28 cellular contexts compared by ENCODE assay signal in the genomic region with DNA sequence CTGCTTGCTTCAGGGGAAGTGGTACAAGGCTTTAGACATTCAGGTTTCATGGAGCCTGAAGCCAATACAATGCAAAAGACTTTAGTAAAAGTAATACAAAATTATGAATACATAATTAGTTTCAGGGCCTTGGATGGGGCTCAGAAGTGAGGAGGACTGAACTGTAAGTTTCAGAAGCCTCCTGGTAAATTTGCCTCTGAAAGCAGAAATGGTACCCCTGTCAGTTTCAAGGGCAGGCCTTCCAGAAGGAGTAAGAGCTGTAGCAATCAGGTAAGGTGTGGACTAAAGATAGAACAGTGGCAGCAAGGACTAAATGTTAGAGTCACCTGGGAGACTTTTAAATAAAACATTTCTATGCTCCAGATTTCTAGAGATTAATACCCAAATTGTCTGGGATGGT.
"Had no signal": no experiment of that assay in that cellular context is flagged by ENCODE, and none has a peak within 500 bp of the region (broad histone marks: within the 10 kb centered on the region; RNA-seq: fewer than 3 reads in every experiment).

No MANE protein-coding gene starts in this region.

- H3K27me3 ChIP-seq: adrenal gland, body of pancreas, colonic mucosa had no signal

- FAIRE-seq: frontal cortex had no signal

- H3K27ac ChIP-seq: adrenal gland, body of pancreas, colonic mucosa had no signal

- DNase-seq: activated CD4-positive, alpha-beta memory T cell treated with anti-CD3 and anti-CD28 coated beads for 36 hours; activated CD4-positive, alpha-beta T cell treated with anti-CD3 and anti-CD28 coated beads for 36 hours; activated CD4-positive, alpha-beta T cell treated with anti-CD3 and anti-CD28 coated beads, Interleukin-2, amount 10 ng/mL, durations not matched to agents 24 days and 14 days; activated CD4-positive, CD25-positive, alpha-beta regulatory T cell; activated CD4-positive, CD25-positive, alpha-beta regulatory T cell treated with anti-CD3 and anti-CD28 coated beads, Interleukin-2, amount 50 U/mL, for 72 hours; activated CD8-positive, alpha-beta memory T cell treated with anti-CD3 and anti-CD28 coated beads, Interleukin-2, amount 10 ng/mL, durations not matched to agents 7 days and 5 days; activated CD8-positive, alpha-beta memory T cell treated with anti-CD3 and anti-CD28 coated beads, Interleukin-2, amount 50 U/mL, for 4 hours; activated CD8-positive, alpha-beta T cell treated with anti-CD3 and anti-CD28 coated beads, Interleukin-2, amount 10 ng/mL, durations not matched to agents 7 days and 5 days; activated effector memory CD4-positive, alpha-beta T cell treated with anti-CD3 and anti-CD28 coated beads, Interleukin-2, amount 50 U/mL, for 16 hours; activated naive CD4-positive, alpha-beta T cell treated with anti-CD3 and anti-CD28 coated beads for 36 hours; activated naive CD8-positive, alpha-beta T cell treated with anti-CD3 and anti-CD28 coated beads for 36 hours; activated naive CD8-positive, alpha-beta T cell treated with anti-CD3 and anti-CD28 coated beads, Interleukin-2, amount 50 U/mL, for 24 hours; activated T-cell treated with anti-CD3 and anti-CD28 coated beads, Interleukin-2, amount 50 U/mL, for 1 hour; activated T-cell treated with anti-CD3 and anti-CD28 coated beads, Interleukin-2, amount 50 U/mL, for 48 hours; adrenal gland; amygdala; aorta; central memory CD4-positive, alpha-beta T cell; cerebellar nuclear complex; colonic mucosa; effector CD8-positive, alpha-beta T cell; endodermal cell; foreskin fibroblast; head of caudate nucleus; T-helper 2 cell had no signal

- H3K4me1 ChIP-seq: adrenal gland, body of pancreas, colonic mucosa had no signal

- H3K9me3 ChIP-seq: adrenal gland, body of pancreas, colonic mucosa had no signal

- H3K36me3 ChIP-seq: adrenal gland, colonic mucosa had no signal

- H3K4me3 ChIP-seq: adrenal gland, body of pancreas, colonic mucosa had no signal

- ATAC-seq: activated CD4-positive, alpha-beta T cell treated with anti-CD3 and anti-CD28 coated beads for 36 hours; activated CD8-positive, alpha-beta memory T cell treated with anti-CD3 and anti-CD28 coated beads, Interleukin-2, amount 10 ng/mL, durations not matched to agents 7 days and 5 days; activated CD8-positive, alpha-beta T cell treated with anti-CD3 and anti-CD28 coated beads, Interleukin-2, amount 10 ng/mL, durations not matched to agents 7 days and 5 days; activated naive CD8-positive, alpha-beta T cell treated with anti-CD3 and anti-CD28 coated beads, Interleukin-2, amount 50 U/mL, for 24 hours; body of pancreas; esophagus mucosa had no signal
